1 cellular context compared by ENCODE assay signal in genomic region chr9:95755421-95755730, GRCh38.
TF ChIP-seq lines count a peak whose summit lies in the region.

No MANE protein-coding gene starts in this region.

TF ChIP-seq in GM23338, 12 proteins besides CTCF, POLR2A, EP300 and RAD21 (continued from another document):
- TF ChIP-seq REST (IDR thresholded peaks at IDR 0.05; ENCODE audit: unreplicated experiment): no peak
TF ChIP-seq in GM23338: peak in this region for 0.
